ENCODE assay signal across 27 cellular contexts in the genomic region with DNA sequence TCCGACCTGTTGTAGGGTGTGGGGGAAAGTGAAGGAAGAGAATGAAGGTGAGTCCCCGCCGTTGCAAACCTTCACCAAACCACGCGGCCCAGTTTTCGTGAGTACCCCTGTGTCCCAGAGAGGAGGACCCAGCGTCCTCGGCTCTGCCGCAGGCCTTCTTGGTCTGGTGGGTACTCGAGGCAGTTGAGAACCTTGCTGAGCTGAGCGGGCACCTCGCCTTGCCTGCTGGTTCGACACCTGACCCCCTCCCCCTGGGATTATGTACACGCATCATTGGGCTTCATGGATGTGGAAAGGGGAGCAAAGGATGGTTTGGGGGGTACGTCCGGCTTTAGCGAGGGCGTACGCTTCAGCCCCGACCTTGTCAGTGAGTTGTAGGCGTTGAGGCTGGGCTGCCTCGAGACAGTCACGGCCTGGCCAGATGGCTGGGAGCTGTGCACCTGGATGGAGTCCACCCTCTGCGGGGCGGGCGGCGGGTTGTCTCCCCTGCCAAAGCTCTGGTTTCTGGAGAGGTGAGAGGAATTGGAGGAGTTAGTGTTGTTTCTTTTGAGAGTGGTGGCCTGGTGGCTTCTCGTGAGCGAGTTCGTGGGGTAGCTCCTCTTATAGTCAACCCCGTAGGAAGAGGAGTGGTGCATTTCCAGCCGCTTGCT.
"Had no signal": no experiment of that assay in that cellular context is flagged by ENCODE, and none has a peak within 500 bp of the region (broad histone marks: within the 10 kb centered on the region; RNA-seq: fewer than 3 reads in every experiment).

No MANE protein-coding gene starts in this region.

- H3K4me3 Mint-ChIP-seq: activated CD4-positive, alpha-beta memory T cell treated with anti-CD3 and anti-CD28 coated beads, Interleukin-2, amount 10 ng/mL, durations not matched to agents 7 days and 5 days; activated CD4-positive, alpha-beta T cell treated with anti-CD3 and anti-CD28 coated beads for 36 hours; activated naive CD4-positive, alpha-beta T cell treated with anti-CD3 and anti-CD28 coated beads, Interleukin-2, amount 10 ng/mL, durations not matched to agents 7 days and 5 days; activated naive CD8-positive, alpha-beta T cell treated with anti-CD3 and anti-CD28 coated beads for 36 hours; activated T-cell treated with anti-CD3 and anti-CD28 coated beads, Interleukin-2, amount 50 U/mL, for 72 hours; T-cell had no signal

- H3K9me3 ChIP-seq: breast epithelium, MG63 had no signal

- H3K27ac Mint-ChIP-seq: activated CD4-positive, alpha-beta memory T cell treated with anti-CD3 and anti-CD28 coated beads, Interleukin-2, amount 10 ng/mL, durations not matched to agents 7 days and 5 days; activated CD4-positive, alpha-beta T cell treated with anti-CD3 and anti-CD28 coated beads for 36 hours; activated naive CD4-positive, alpha-beta T cell treated with anti-CD3 and anti-CD28 coated beads, Interleukin-2, amount 10 ng/mL, durations not matched to agents 7 days and 5 days; activated naive CD8-positive, alpha-beta T cell treated with anti-CD3 and anti-CD28 coated beads for 36 hours; activated T-cell treated with anti-CD3 and anti-CD28 coated beads, Interleukin-2, amount 50 U/mL, for 72 hours; activated T-helper 2 cell treated with anti-CD3 and anti-CD28 coated beads, Interferon-gamma antibody, Interleukin-2, Interleukin-4, amounts not matched to agents 10 μg/mL and 5 μg/mL and 100 μg/mL, durations not matched to agents 14 hours and 24 hours and 36 hours; T-cell had no signal

- H3K27ac ChIP-seq: breast epithelium, SK-N-MC, VCaP had no signal

- H3K4me3 ChIP-seq: breast epithelium, MG63, SK-N-MC had no signal

- ATAC-seq: activated CD4-positive, alpha-beta T cell treated with anti-CD3 and anti-CD28 coated beads for 36 hours; activated T-cell treated with anti-CD3 and anti-CD28 coated beads, Interleukin-2, amount 50 U/mL, for 72 hours; Panc1; Right ventricle myocardium inferior; T-cell had no signal

- H3K4me1 ChIP-seq: breast epithelium had no signal

- H3K4me1 Mint-ChIP-seq: activated CD4-positive, alpha-beta memory T cell treated with anti-CD3 and anti-CD28 coated beads, Interleukin-2, amount 10 ng/mL, durations not matched to agents 7 days and 5 days; activated CD4-positive, alpha-beta T cell treated with anti-CD3 and anti-CD28 coated beads for 36 hours; activated naive CD4-positive, alpha-beta T cell treated with anti-CD3 and anti-CD28 coated beads, Interleukin-2, amount 10 ng/mL, durations not matched to agents 7 days and 5 days; activated naive CD8-positive, alpha-beta T cell treated with anti-CD3 and anti-CD28 coated beads for 36 hours; T-cell had no signal

- H3K9me3 Mint-ChIP-seq: activated CD4-positive, alpha-beta memory T cell treated with anti-CD3 and anti-CD28 coated beads, Interleukin-2, amount 10 ng/mL, durations not matched to agents 7 days and 5 days; activated naive CD8-positive, alpha-beta T cell treated with anti-CD3 and anti-CD28 coated beads for 36 hours; activated T-helper 2 cell treated with anti-CD3 and anti-CD28 coated beads, Interferon-gamma antibody, Interleukin-2, Interleukin-4, amounts not matched to agents 10 μg/mL and 5 μg/mL and 100 μg/mL, durations not matched to agents 14 hours and 24 hours and 36 hours; T-cell had no signal

- DNase-seq: activated CD4-positive, alpha-beta memory T cell treated with anti-CD3 and anti-CD28 coated beads, Interleukin-2, amount 10 ng/mL, durations not matched to agents 7 days and 5 days; activated CD4-positive, alpha-beta T cell treated with anti-CD3 and anti-CD28 coated beads for 36 hours; activated CD4-positive, alpha-beta T cell treated with anti-CD3 and anti-CD28 coated beads, Interleukin-2, amount 50 U/mL, for 1 hour; activated CD8-positive, alpha-beta memory T cell treated with anti-CD3 and anti-CD28 coated beads, Interleukin-2, amount 50 U/mL, for 4 hours; activated gamma-delta T cell treated with Interleukin-2 at 50 U/mL for 16 hours; activated naive CD4-positive, alpha-beta T cell treated with anti-CD3 and anti-CD28 coated beads, Interleukin-2, amount 10 ng/mL, durations not matched to agents 7 days and 5 days; activated naive CD8-positive, alpha-beta T cell treated with anti-CD3 and anti-CD28 coated beads for 36 hours; activated T-cell treated with anti-CD3 and anti-CD28 coated beads, Interleukin-2, amount 50 U/mL, for 72 hours; MG63; MV-4-11; NCI-H1105; NCI-H1436; NCI-H1694 treated with DMSO at 0.1 percent for 48 hours; NCI-H2029 treated with DMSO at 0.1 percent for 48 hours; NCI-H510A treated with DMSO at 0.1 percent for 48 hours; NCI-H69; NK-92 treated with Interleukin-12 subunit alpha and Interleukin-12 subunit beta, amount 100 ng/mL, for 24 hours; OCI-M1; RPMI8226; T-cell; T-helper 2 cell had no signal

- H3K27me3 Mint-ChIP-seq: activated CD4-positive, alpha-beta memory T cell treated with anti-CD3 and anti-CD28 coated beads, Interleukin-2, amount 10 ng/mL, durations not matched to agents 7 days and 5 days; activated CD4-positive, alpha-beta T cell treated with anti-CD3 and anti-CD28 coated beads for 36 hours; activated naive CD4-positive, alpha-beta T cell treated with anti-CD3 and anti-CD28 coated beads, Interleukin-2, amount 10 ng/mL, durations not matched to agents 7 days and 5 days; activated naive CD8-positive, alpha-beta T cell treated with anti-CD3 and anti-CD28 coated beads for 36 hours; T-cell had no signal

- H3K27me3 ChIP-seq: breast epithelium, MG63 had no signal

- H3K36me3 ChIP-seq: MG63 had no signal

- H3K36me3 Mint-ChIP-seq: activated naive CD4-positive, alpha-beta T cell treated with anti-CD3 and anti-CD28 coated beads, Interleukin-2, amount 10 ng/mL, durations not matched to agents 7 days and 5 days had no signal
